Comparison of ENCODE assay signal across 1 cellular context in genomic region chr4:88158360-88159136, GRCh38.
A peak's percentile ranks its signal among the peaks of the same experiment; 100 is the strongest.
TF ChIP-seq lines count a peak whose summit lies in the region.

ABCG2 (minus strand) TSS chr4:88158639; CDS start chr4:88139995, 18,644 bp downstream.

TF ChIP-seq in HepG2, 621 proteins besides CTCF, POLR2A, EP300 and RAD21 (continued from another document and continues in another):
- TF ChIP-seq PRDM10 (CRISPR knock-in tag; IDR thresholded peaks at IDR 0.05; ENCODE audit: low read depth), result peak; percentile 16; the same call in 1 of the 2 replicates
- TF ChIP-seq ZNF12 (CRISPR knock-in tag; IDR thresholded peaks at IDR 0.05), result no peak
- 0 out of 2 replicates have a peak, but pooled peaks have one; percentile 75 for TF ChIP-seq ZBTB46 (CRISPR knock-in tag; IDR thresholded peaks at IDR 0.05; ENCODE audit: borderline replicate concordance)
- TF ChIP-seq FIP1L1 (IDR thresholded peaks at IDR 0.05; ENCODE audit: borderline replicate concordance, insufficient read depth, low read depth, low read length), result no peak
- no peak for TF ChIP-seq ZNF660 (CRISPR knock-in tag; IDR thresholded peaks at IDR 0.05; ENCODE audit: borderline replicate concordance, low read depth)
- TF ChIP-seq DBP (CRISPR knock-in tag; IDR thresholded peaks at IDR 0.05; ENCODE audit: not compliant biosample characterization), result no peak
- TF ChIP-seq CCAR2 (optimal IDR thresholded peaks at IDR 0.05; ENCODE audit: low read depth, low read length), result no peak
- TF ChIP-seq ZNF230 (CRISPR knock-in tag; IDR thresholded peaks at IDR 0.05), result no peak
- no peak for TF ChIP-seq TEAD3 (CRISPR knock-in tag; optimal IDR thresholded peaks at IDR 0.05; ENCODE audit: borderline replicate concordance)
- no peak for TF ChIP-seq TCF7 (IDR thresholded peaks at IDR 0.05; ENCODE audit: low read depth)
- TF ChIP-seq NFKBIZ (CRISPR knock-in tag; IDR thresholded peaks at IDR 0.05), result no peak
- no peak for TF ChIP-seq ZNF335 (CRISPR knock-in tag; IDR thresholded peaks at IDR 0.05)
- TF ChIP-seq ZNF879 (CRISPR knock-in tag; IDR thresholded peaks at IDR 0.05), result 0 out of 2 replicates have a peak, but pooled peaks have one; percentile 76
- TF ChIP-seq NFKB2 (CRISPR knock-in tag; IDR thresholded peaks at IDR 0.05; ENCODE audit: borderline replicate concordance), result no peak; the same call in 1 of the 2 replicates
- TF ChIP-seq THAP11 (CRISPR knock-in tag; IDR thresholded peaks at IDR 0.05), result no peak
- no peak for TF ChIP-seq ATF4 (CRISPR knock-in tag; IDR thresholded peaks at IDR 0.05)
- no peak for TF ChIP-seq ZNF282 (IDR thresholded peaks at IDR 0.05; ENCODE audit: partially characterized antibody)
- no peak for TF ChIP-seq MTA3 (CRISPR knock-in tag; IDR thresholded peaks at IDR 0.05)
- no peak for TF ChIP-seq SETDB1 (CRISPR knock-in tag; IDR thresholded peaks at IDR 0.05; ENCODE audit: borderline replicate concordance)
- peak; percentile 77; the same call in 1 of the 2 replicates for TF ChIP-seq PHF8 (CRISPR knock-in tag; IDR thresholded peaks at IDR 0.05)
- TF ChIP-seq ZNF17 (CRISPR knock-in tag; IDR thresholded peaks at IDR 0.05), result no peak
- no peak for TF ChIP-seq KDM6A (CRISPR knock-in tag; IDR thresholded peaks at IDR 0.05; ENCODE audit: low read depth)
- no peak; the same call in 1 of the 2 replicates for TF ChIP-seq ZSCAN29 (CRISPR knock-in tag; conservative IDR thresholded peaks at IDR 0.05)
- TF ChIP-seq PAXIP1 (CRISPR knock-in tag; conservative IDR thresholded peaks at IDR 0.05), result 0 out of 2 replicates have a peak, but pooled peaks have one; percentile 42
- TF ChIP-seq ZNF362 (CRISPR knock-in tag; IDR thresholded peaks at IDR 0.05; ENCODE audit: borderline replicate concordance), result no peak
- TF ChIP-seq RFXAP (CRISPR knock-in tag; IDR thresholded peaks at IDR 0.05; ENCODE audit: borderline replicate concordance), result peak; percentile 80
- no peak for TF ChIP-seq PHF5A (CRISPR knock-in tag; IDR thresholded peaks at IDR 0.05; ENCODE audit: low read depth, unreplicated experiment)
- no peak for TF ChIP-seq ZNF496 (CRISPR knock-in tag; IDR thresholded peaks at IDR 0.05; ENCODE audit: insufficient replicate concordance)
- TF ChIP-seq ZBTB21 (CRISPR knock-in tag; IDR thresholded peaks at IDR 0.05), result no peak
- no peak for TF ChIP-seq NFRKB (IDR thresholded peaks at IDR 0.05)
- TF ChIP-seq ZNF777 (CRISPR knock-in tag; IDR thresholded peaks at IDR 0.05), result peak; percentile 77
- no peak for TF ChIP-seq TFAP4 (IDR thresholded peaks at IDR 0.05; ENCODE audit: borderline replicate concordance, low read depth)
- TF ChIP-seq POLR2AphosphoS2 (IDR thresholded peaks at IDR 0.05; ENCODE audit: low read depth, low read length), result no peak
- no peak for TF ChIP-seq PLSCR1 (CRISPR knock-in tag; IDR thresholded peaks at IDR 0.05; ENCODE audit: borderline replicate concordance)
- no peak for TF ChIP-seq KAT8 (CRISPR knock-in tag; IDR thresholded peaks at IDR 0.05)
- no peak for TF ChIP-seq CERS6 (CRISPR knock-in tag; IDR thresholded peaks at IDR 0.05)
- TF ChIP-seq ZNF674 (CRISPR knock-in tag; IDR thresholded peaks at IDR 0.05; ENCODE audit: low read depth), result no peak
- no peak for TF ChIP-seq HNF4G (IDR thresholded peaks at IDR 0.05; ENCODE audit: borderline replicate concordance, low read depth, low read length)
- TF ChIP-seq HNF4G (CRISPR knock-in tag; IDR thresholded peaks at IDR 0.05; ENCODE audit: borderline replicate concordance, low read depth), result peak; percentile 34; the same call in 1 of the 2 replicates
- 0 out of 2 replicates have a peak, but pooled peaks have one; percentile 8 for TF ChIP-seq REPIN1 (CRISPR knock-in tag; IDR thresholded peaks at IDR 0.05; ENCODE audit: borderline replicate concordance, low read depth)
- TF ChIP-seq WIZ (CRISPR knock-in tag; IDR thresholded peaks at IDR 0.05), result no peak
- no peak for TF ChIP-seq ZNF30 (CRISPR knock-in tag; IDR thresholded peaks at IDR 0.05)
- 0 out of 2 replicates have a peak, but pooled peaks have one; percentile 34 for TF ChIP-seq ZNF816 (CRISPR knock-in tag; IDR thresholded peaks at IDR 0.05; ENCODE audit: borderline replicate concordance)
- TF ChIP-seq ZNF367 (CRISPR knock-in tag; IDR thresholded peaks at IDR 0.05; ENCODE audit: borderline replicate concordance), result no peak
- no peak for TF ChIP-seq KLF11 (CRISPR knock-in tag; IDR thresholded peaks at IDR 0.05)
- 0 out of 2 replicates have a peak, but pooled peaks have one; percentile 61 for TF ChIP-seq SRY (CRISPR knock-in tag; IDR thresholded peaks at IDR 0.05)
- no peak for TF ChIP-seq E2F5 (CRISPR knock-in tag; conservative IDR thresholded peaks at IDR 0.05)
- TF ChIP-seq ZBTB7A (CRISPR knock-in tag; IDR thresholded peaks at IDR 0.05), result peak; percentile 72
- TF ChIP-seq ZNF460 (CRISPR knock-in tag; IDR thresholded peaks at IDR 0.05; ENCODE audit: borderline replicate concordance), result no peak
- peak; percentile 71 for TF ChIP-seq ARNT2 (CRISPR knock-in tag; IDR thresholded peaks at IDR 0.05; ENCODE audit: low read depth)
- TF ChIP-seq ZNF33B (CRISPR knock-in tag; IDR thresholded peaks at IDR 0.05), result no peak
